Comparison of ENCODE assay signal across 1 cellular context in genomic region chr19:5485286-5485636, GRCh38.
TF ChIP-seq lines count a peak whose summit lies in the region.

No MANE protein-coding gene starts in this region.

TF ChIP-seq in HepG2, 621 proteins besides CTCF, POLR2A, EP300 and RAD21 (continued from another document):
- no peak for TF ChIP-seq NFAT5 (CRISPR knock-in tag; IDR thresholded peaks at IDR 0.05)
- 0 out of 2 replicates have a peak, but pooled peaks have one; percentile 1 for TF ChIP-seq KLF12 (CRISPR knock-in tag; IDR thresholded peaks at IDR 0.05; ENCODE audit: borderline replicate concordance)
- TF ChIP-seq NR2F2 (IDR thresholded peaks at IDR 0.05; ENCODE audit: borderline replicate concordance, low read depth), result 0 out of 2 replicates have a peak, but pooled peaks have one; percentile 21
- no peak for TF ChIP-seq ZSCAN20 (CRISPR knock-in tag; IDR thresholded peaks at IDR 0.05; ENCODE audit: borderline replicate concordance)
TF ChIP-seq in HepG2: peak in this region for 3.
